Comparison of ENCODE assay signal across 9 cellular contexts in genomic region chr4:145299380-145300076, GRCh38.
A peak's percentile ranks its signal among the peaks of the same experiment; 100 is the strongest.
DNase-seq lines count a peak whose midpoint lies in the region; ATAC-seq and TF ChIP-seq lines count a peak whose summit lies in the region.
"Had no signal": no experiment of that assay in that cellular context is flagged by ENCODE, and none has a peak within 500 bp of the region (broad histone marks: within the 10 kb centered on the region; RNA-seq: fewer than 3 reads in every experiment).

No MANE protein-coding gene starts in this region.

- POLR2A ChIA-PET in RWPE1 (lab: Yijun Ruan, JAX; ENCODE audit: low non-redundant PET): no interaction called here

- no peak overlapping the region for H3K4me3 Mint-ChIP-seq in mesothelial cell of epicardium
- H3K4me3 Mint-ChIP-seq: memory B cell had no signal

- no peak for TF ChIP-seq CTCF in RWPE1 (conservative IDR thresholded peaks at IDR 0.05; ENCODE audit: low read depth)
- no peak for TF ChIP-seq CTCF in astrocyte of the spinal cord (IDR thresholded peaks at IDR 0.05; ENCODE audit: low read depth, low read length)
- TF ChIP-seq CTCF in mesothelial cell of epicardium (IDR thresholded peaks at IDR 0.05; ENCODE audit: unreplicated experiment): no peak

- H3K27me3 Mint-ChIP-seq in mesothelial cell of epicardium (ENCODE audit: low read depth): no peaks in the 10 kb centered on the region

- H3K27ac ChIP-seq in RWPE1: no peak overlapping the region

- no peaks in the 10 kb centered on the region for H3K36me3 Mint-ChIP-seq in mesothelial cell of epicardium
- H3K36me3 Mint-ChIP-seq: memory B cell had no signal

- H3K4me3 ChIP-seq in astrocyte of the spinal cord (ENCODE audit: low read depth, low read length): no peak overlapping the region

- in situ Hi-C loops in astrocyte of the spinal cord (cut with HindIII; ENCODE audit: low sequenced_read_pairs): no loop called here

- no peak for TF ChIP-seq POLR2A in erythroblast (IDR thresholded peaks at IDR 0.05; ENCODE audit: low read length)

- no peak overlapping the region for H3K27ac Mint-ChIP-seq in mesothelial cell of epicardium
- H3K27ac Mint-ChIP-seq: memory B cell had no signal

- H3K4me1 Mint-ChIP-seq in mesothelial cell of epicardium: no peaks in the 10 kb centered on the region
- H3K4me1 Mint-ChIP-seq: memory B cell had no signal

- DNase-seq in RWPE1 (ENCODE audit: low spot score): peak; percentile 46
- DNase-seq in astrocyte of the spinal cord (ENCODE audit: low read depth, low spot score): peak; percentile 78
- peak; percentile 73 for DNase-seq in stimulated activated CD4-positive, alpha-beta T cell treated with anti-CD3 and anti-CD28 coated beads, Interleukin-4, amount 100 ng/mL, for 1 hour
- no peak for DNase-seq in RPMI8226
- no peak for DNase-seq in erythroblast (lab: John Stamatoyannopoulos, UW)
- no peak for DNase-seq in mesothelial cell of epicardium (ENCODE audit: low spot score in 2 of 2, unreplicated experiment in 2 of 2)

- no peaks in the 10 kb centered on the region for H3K9me3 Mint-ChIP-seq in mesothelial cell of epicardium

- ATAC-seq in GM18498 (IDR thresholded peaks at IDR 0.05; ENCODE audit: unreplicated experiment) (peak; percentile 90), HG02678 (IDR thresholded peaks at IDR 0.05; ENCODE audit: unreplicated experiment) (peak; percentile 98)

- CTCF ChIA-PET in RWPE1 (lab: Yijun Ruan, JAX): no interaction called here

Comparison
In these comparisons a context has a peak if more than half of its experiments do, and no peak if none do; other contexts are left out.
1. DNase-seq: peak in RWPE1 (single experiment), astrocyte of the spinal cord (single experiment) and stimulated activated CD4-positive, alpha-beta T cell treated with anti-CD3 and anti-CD28 coated beads, Interleukin-4, amount 100 ng/mL, for 1 hour (single experiment); none in RPMI8226 (single experiment), erythroblast (0 of 2) and mesothelial cell of epicardium (0 of 2).